In the genomic region with DNA sequence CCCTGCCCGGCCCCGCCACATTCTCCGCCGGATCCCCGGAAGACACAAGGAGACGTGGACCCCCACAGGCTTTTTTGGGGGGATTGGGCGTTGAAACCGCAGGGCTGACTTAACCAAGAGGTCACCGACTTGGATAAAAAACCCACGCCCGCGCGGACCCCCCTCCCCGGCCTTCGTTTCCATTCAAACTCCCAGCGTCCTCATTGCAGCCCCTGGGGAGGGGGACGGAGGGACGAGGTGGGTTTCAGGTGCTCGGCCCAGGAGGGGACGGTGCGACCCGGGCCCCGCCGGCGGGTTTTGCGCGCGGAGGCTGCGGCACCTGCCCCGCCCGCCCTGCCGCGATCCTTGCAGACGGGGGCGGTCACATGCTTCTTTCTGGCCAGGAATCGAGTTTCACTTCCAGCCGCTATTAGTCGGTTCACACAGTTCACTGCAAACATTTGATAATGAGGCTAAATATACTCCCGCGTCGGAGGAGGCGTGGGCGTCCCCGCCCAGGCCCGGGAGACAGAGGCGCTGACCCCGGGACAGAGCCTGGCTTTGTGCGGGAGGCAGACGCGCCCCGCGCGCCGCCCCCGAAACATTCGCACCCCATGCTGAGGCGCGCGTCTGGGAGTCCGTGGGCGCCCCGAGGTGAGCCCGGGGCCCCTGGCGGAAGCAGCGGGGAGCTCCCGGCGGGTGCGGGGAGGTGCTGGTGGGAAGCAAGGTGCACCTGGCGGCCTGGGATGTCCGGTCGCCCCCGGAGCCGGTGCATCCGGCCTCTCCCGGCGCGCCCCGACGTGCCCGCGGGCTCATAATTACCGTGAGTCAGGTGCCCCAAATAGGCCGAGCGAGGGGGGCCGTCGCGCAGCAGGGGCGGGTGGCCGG, we compare ENCODE assay signal across 8 cellular contexts. TPM values are rescaled to one million over a fixed set of nuclear protein-coding genes. Genes with fewer than 3 reads are reported as not detected.
A peak's percentile ranks its signal among the peaks of the same experiment; 100 is the strongest.
DNase-seq lines count a peak whose midpoint lies in the region; ATAC-seq and FAIRE-seq lines count a peak whose summit lies in the region.

No MANE protein-coding gene starts in this region.

- H3K4me3 Mint-ChIP-seq in activated naive CD4-positive, alpha-beta T cell treated with anti-CD3 and anti-CD28 coated beads for 36 hours = no peak overlapping the region

- peaks cover 0 to 6% of the 10 kb centered on the region in 2 donors for H3K27me3 ChIP-seq in small intestine (ENCODE audit: control insufficient read depth in 2 of 2, insufficient read depth in 2 of 2, low read length in 2 of 2)

- H3K4me1 ChIP-seq in small intestine (ENCODE audit: control insufficient read depth in 2 of 2, insufficient read depth in 1 of 2, low read depth in 1 of 2, low read length in 1 of 2) = no peaks in the 10 kb centered on the region

- peak overlapping the region in 1 of 2 donors; percentile 51 for H3K4me3 ChIP-seq in small intestine (ENCODE audit: low read depth in 1 of 2, low read length in 2 of 2)

- H3K4me1 Mint-ChIP-seq in activated naive CD4-positive, alpha-beta T cell treated with anti-CD3 and anti-CD28 coated beads for 36 hours (ENCODE audit: low read depth) = peaks cover 15% of the 10 kb centered on the region

- H3K27me3 Mint-ChIP-seq in activated naive CD4-positive, alpha-beta T cell treated with anti-CD3 and anti-CD28 coated beads for 36 hours (ENCODE audit: low read depth) = peaks cover 20% of the 10 kb centered on the region

- CTCF ChIA-PET in activated naive CD4-positive, alpha-beta T cell treated with anti-CD3 and anti-CD28 coated beads for 36 hours (lab: Charles Lee) = interaction anchor here (0.6 to 0.7 kb wide), 2 partner anchors 87 to 1269 kb away, joined by 3 to 4 read pairs; no protein-coding TSS in a partner anchor

- H3K27ac Mint-ChIP-seq in activated naive CD4-positive, alpha-beta T cell treated with anti-CD3 and anti-CD28 coated beads for 36 hours = no peak overlapping the region

- WGBS in small intestine, 3 donors = 1% methylated on average over 75 to 89 of the region's 89 CpGs

- no peaks in the 10 kb centered on the region for H3K9me3 Mint-ChIP-seq in activated naive CD4-positive, alpha-beta T cell treated with anti-CD3 and anti-CD28 coated beads for 36 hours

- H3K36me3 ChIP-seq in small intestine (ENCODE audit: control insufficient read depth in 2 of 2, insufficient read depth in 2 of 2, low read length in 2 of 2) = no peaks in the 10 kb centered on the region

- no peak for FAIRE-seq in small intestine (lab: Jason Lieb, UNC)

- no peaks in the 10 kb centered on the region for H3K36me3 Mint-ChIP-seq in activated naive CD4-positive, alpha-beta T cell treated with anti-CD3 and anti-CD28 coated beads for 36 hours (ENCODE audit: low read depth)

- no peaks in the 10 kb centered on the region for H3K9me3 ChIP-seq in small intestine (ENCODE audit: control insufficient read depth, low read depth)

- no peak overlapping the region for H3K27ac ChIP-seq in small intestine (ENCODE audit: low read depth in 1 of 2, low read length in 1 of 2)

- ATAC-seq in GM21737 (IDR thresholded peaks at IDR 0.05; ENCODE audit: unreplicated experiment) = no peak

- DNase-seq in activated naive CD4-positive, alpha-beta T cell treated with anti-CD3 and anti-CD28 coated beads for 36 hours = peak; percentile 41
- DNase-seq in activated naive CD4-positive, alpha-beta T cell (lab: John Stamatoyannopoulos, UW) = no peak
- DNase-seq in NCI-H2171 (lab: John Stamatoyannopoulos, UW) = peak; percentile 36
- peak; percentile 64 for DNase-seq in astrocyte of the hippocampus (ENCODE audit: low read depth, low spot score)
- peak; percentile 72 for DNase-seq in iPS-NIHi11 (ENCODE audit: low spot score)
- peak; percentile 87 for DNase-seq in small intestine
- DNase-seq in NCI-H1436 treated with DMSO at 0.1 percent for 48 hours (lab: John Stamatoyannopoulos, UW) = no peak

- intact Hi-C loops in activated naive CD4-positive, alpha-beta T cell treated with anti-CD3 and anti-CD28 coated beads for 36 hours (cut with micrococcal nuclease) = no loop called here

RNA-seq across cellular contexts. Expression of a gene that starts 2.7 kb away (rescaled TPM):
- 1 to 10 TPM; 7.7 TPM for total RNA-seq in activated naive CD4-positive, alpha-beta T cell treated with anti-CD3 and anti-CD28 coated beads for 36 hours
- polyA plus RNA-seq in small intestine = 10 to 100 TPM; 17.4 to 38.2 (median 26.5) TPM

Comparison
In these comparisons a context has a peak if more than half of its experiments do, and no peak if none do; other contexts are left out.
1. DNase-seq: peak in activated naive CD4-positive, alpha-beta T cell treated with anti-CD3 and anti-CD28 coated beads for 36 hours (single experiment), NCI-H2171 (single experiment), astrocyte of the hippocampus (single experiment), iPS-NIHi11 (single experiment) and small intestine (single experiment); none in activated naive CD4-positive, alpha-beta T cell (0 of 4) and NCI-H1436 treated with DMSO at 0.1 percent for 48 hours (single experiment).